ENCODE assay signal across 21 cellular contexts in the genomic region with DNA sequence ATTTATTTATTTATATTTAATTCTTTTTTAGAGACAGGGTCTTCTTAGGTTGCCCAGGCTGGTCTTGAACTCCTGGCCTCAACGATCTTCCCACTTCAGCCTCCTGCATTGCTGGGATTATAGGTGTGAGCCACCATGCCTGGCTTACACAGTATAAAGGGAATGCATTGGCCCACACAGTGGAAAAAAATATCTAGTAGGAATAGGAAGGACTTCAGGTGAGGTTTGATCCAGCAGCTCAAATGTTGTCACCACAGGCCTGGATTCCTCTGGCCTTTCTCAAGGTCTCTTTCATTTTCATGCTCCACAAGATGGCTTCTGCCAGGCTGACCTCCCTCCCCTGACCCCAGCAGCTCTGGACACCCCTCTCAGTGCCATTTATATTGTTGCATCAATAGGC. TPM values are rescaled to one million over a fixed set of nuclear protein-coding genes. Genes with fewer than 3 reads are reported as not detected.
DNase-seq lines count a peak whose midpoint lies in the region; ATAC-seq and TF ChIP-seq lines count a peak whose summit lies in the region.
"Had no signal": no experiment of that assay in that cellular context is flagged by ENCODE, and none has a peak within 500 bp of the region (broad histone marks: within the 10 kb centered on the region; RNA-seq: fewer than 3 reads in every experiment).

No MANE protein-coding gene starts in this region.

- no peak for TF ChIP-seq CTCF in ascending aorta (IDR thresholded peaks at IDR 0.05)
- no peak for TF ChIP-seq CTCF in adrenal gland (IDR thresholded peaks at IDR 0.05)

- WGBS in adrenal gland, 4 donors, result 91 to 100% (median 96%) methylated on average over 1 of the region's 1 CpG

- no peaks in the 10 kb centered on the region for H3K27me3 Mint-ChIP-seq in activated naive CD4-positive, alpha-beta T cell treated with anti-CD3 and anti-CD28 coated beads for 36 hours (ENCODE audit: low read depth)
- H3K27me3 Mint-ChIP-seq in CD8-positive, alpha-beta memory T cell, result no peaks in the 10 kb centered on the region
- H3K27me3 Mint-ChIP-seq in naive thymus-derived CD4-positive, alpha-beta T cell, result no peaks in the 10 kb centered on the region

- POLR2A ChIA-PET in CD8-positive, alpha-beta memory T cell (lab: Charles Lee), result interaction anchor here (1.3 to 1.7 kb wide), 2 partner anchors 25 to 41 kb away, joined by 7 to 9 read pairs; no protein-coding TSS in a partner anchor
- POLR2A ChIA-PET in naive thymus-derived CD4-positive, alpha-beta T cell (lab: Charles Lee), result interaction anchor here (0.6 to 2.1 kb wide), 9 partner anchors 7 to 377 kb away, joined by 3 to 13 read pairs (median 4); a partner anchor contains a TSS

- TF ChIP-seq POLR2A in adrenal gland (IDR thresholded peaks at IDR 0.05), result no peak

- H3K9me3 Mint-ChIP-seq in activated naive CD4-positive, alpha-beta T cell treated with anti-CD3 and anti-CD28 coated beads for 36 hours, result no peaks in the 10 kb centered on the region
- no peaks in the 10 kb centered on the region for H3K9me3 Mint-ChIP-seq in CD8-positive, alpha-beta memory T cell
- no peaks in the 10 kb centered on the region for H3K9me3 Mint-ChIP-seq in naive thymus-derived CD4-positive, alpha-beta T cell

- no peak overlapping the region for H3K4me3 Mint-ChIP-seq in activated naive CD4-positive, alpha-beta T cell treated with anti-CD3 and anti-CD28 coated beads for 36 hours
- peak overlapping the region in 1 of 7 donors; percentile 61 for H3K4me3 Mint-ChIP-seq in CD8-positive, alpha-beta memory T cell
- H3K4me3 Mint-ChIP-seq in naive thymus-derived CD4-positive, alpha-beta T cell, result peak overlapping the region in 4 of 10 donors; percentile 3 to 55 (median 34)

- H3K4me3 ChIP-seq in CD8-positive, alpha-beta memory T cell (ENCODE audit: low read length), result no peak overlapping the region
- H3K4me3 ChIP-seq in ascending aorta (no peak overlapping the region), adrenal gland (no peak overlapping the region)
- H3K4me3 ChIP-seq in naive thymus-derived CD4-positive, alpha-beta T cell (ENCODE audit: low read length), result no peak overlapping the region
- H3K4me3 ChIP-seq: MG63, suprapubic skin had no signal

- no peaks in the 10 kb centered on the region for H3K27me3 ChIP-seq in CD8-positive, alpha-beta memory T cell (ENCODE audit: insufficient read depth, low read length, poor library complexity, severe bottlenecking)
- no peaks in the 10 kb centered on the region for H3K27me3 ChIP-seq in ascending aorta
- no peaks in the 10 kb centered on the region for H3K27me3 ChIP-seq in naive thymus-derived CD4-positive, alpha-beta T cell (ENCODE audit: control insufficient read depth in 2 of 2, insufficient read depth in 2 of 2, low read length in 2 of 2)
- no peaks in the 10 kb centered on the region for H3K27me3 ChIP-seq in adrenal gland
- H3K27me3 ChIP-seq: MG63, suprapubic skin had no signal

- DNase-seq in activated naive CD4-positive, alpha-beta T cell treated with anti-CD3 and anti-CD28 coated beads for 36 hours, result no peak
- no peak for DNase-seq in activated naive CD4-positive, alpha-beta T cell treated with anti-CD3 and anti-CD28 coated beads, Interleukin-2, amount 50 U/mL, for 16 hours
- no peak for DNase-seq in CD8-positive, alpha-beta memory T cell
- DNase-seq in ascending aorta (ENCODE audit: low spot score in 2 of 2), result no peak
- DNase-seq in naive thymus-derived CD4-positive, alpha-beta T cell, result no peak
- DNase-seq in adrenal gland, result no peak
- no peak for DNase-seq in inferior parietal cortex (ENCODE audit: extremely low spot score)
- DNase-seq in stimulated activated CD4-positive, alpha-beta T cell treated with anti-CD3 and anti-CD28 coated beads, Interleukin-2, amount 100 ng/mL, for 24 hours, result no peak
- DNase-seq: amniotic stem cell; DMS53; GF-D8; glutamatergic neuron; HCEC 1CT; left colon; MG63; NCI-H1417 treated with DMSO at 0.1 percent for 48 hours; NK-92 treated with Interleukin-12 subunit alpha and Interleukin-12 subunit beta, amount 100 ng/mL, for 24 hours; WERI-Rb-1 had no signal

- CTCF ChIA-PET in activated naive CD4-positive, alpha-beta T cell treated with anti-CD3 and anti-CD28 coated beads for 36 hours (lab: Charles Lee), result interaction anchor here (1.0 to 2.0 kb wide), 4 partner anchors 9 to 199 kb away, joined by 3 to 10 read pairs (median 6); no protein-coding TSS in a partner anchor
- CTCF ChIA-PET in CD8-positive, alpha-beta memory T cell (lab: Charles Lee), result interaction anchor here (1.4 to 4.5 kb wide), 5 partner anchors 9 to 124 kb away, joined by 3 to 41 read pairs (median 11); a partner anchor contains a TSS
- CTCF ChIA-PET in naive thymus-derived CD4-positive, alpha-beta T cell (lab: Charles Lee), result interaction anchor here (1.1 to 2.7 kb wide), 5 partner anchors 9 to 86 kb away, joined by 3 to 22 read pairs (median 5); no protein-coding TSS in a partner anchor

- intact Hi-C loops in activated naive CD4-positive, alpha-beta T cell treated with anti-CD3 and anti-CD28 coated beads for 36 hours (cut with micrococcal nuclease), result loop anchor here (2.0 kb wide), 1 partner anchor 67 kb away; a partner anchor contains a TSS
- intact Hi-C loops in ascending aorta (cut with DNase I), result loop anchor here (2.0 to 5.0 kb wide), 2 partner anchors 77 to 161 kb away; a partner anchor contains a TSS
- intact Hi-C loops in naive thymus-derived CD4-positive, alpha-beta T cell (cut with micrococcal nuclease), result loop anchor here (1.0 to 2.0 kb wide), 3 partner anchors 41 to 68 kb away; a partner anchor contains a TSS
- intact Hi-C loops in adrenal gland (cut with DNase I), result no loop called here

- peak overlapping the region; percentile 30 for H3K27ac Mint-ChIP-seq in activated naive CD4-positive, alpha-beta T cell treated with anti-CD3 and anti-CD28 coated beads for 36 hours
- peak overlapping the region; percentile 97 to 100 (median 100) for H3K27ac Mint-ChIP-seq in CD8-positive, alpha-beta memory T cell
- H3K27ac Mint-ChIP-seq in naive thymus-derived CD4-positive, alpha-beta T cell, result peak overlapping the region; percentile 78 to 99 (median 97)

- peaks cover 37% of the 10 kb centered on the region for H3K4me1 Mint-ChIP-seq in activated naive CD4-positive, alpha-beta T cell treated with anti-CD3 and anti-CD28 coated beads for 36 hours (ENCODE audit: low read depth)
- H3K4me1 Mint-ChIP-seq in CD8-positive, alpha-beta memory T cell, result peaks cover 29 to 53% (median 33%) of the 10 kb centered on the region in 3 donors
- peaks cover 14 to 46% (median 38%) of the 10 kb centered on the region in 7 donors for H3K4me1 Mint-ChIP-seq in naive thymus-derived CD4-positive, alpha-beta T cell

- no peak for ATAC-seq in naive thymus-derived CD4-positive, alpha-beta T cell
- ATAC-seq: left colon, sciatic nerve had no signal

- no peaks in the 10 kb centered on the region for H3K9me3 ChIP-seq in CD8-positive, alpha-beta memory T cell (ENCODE audit: low read length)
- H3K9me3 ChIP-seq in ascending aorta, result no peaks in the 10 kb centered on the region
- no peaks in the 10 kb centered on the region for H3K9me3 ChIP-seq in naive thymus-derived CD4-positive, alpha-beta T cell (ENCODE audit: control insufficient read depth in 2 of 3, low read length in 3 of 3)
- H3K9me3 ChIP-seq in adrenal gland (replicated peaks in 1 of 3), result no peaks in the 10 kb centered on the region
- H3K9me3 ChIP-seq: MG63, suprapubic skin had no signal

- H3K36me3 ChIP-seq in CD8-positive, alpha-beta memory T cell (ENCODE audit: insufficient read depth, low read length), result no peaks in the 10 kb centered on the region
- H3K36me3 ChIP-seq in ascending aorta, result peaks cover 23 to 29% of the 10 kb centered on the region in 2 donors
- H3K36me3 ChIP-seq in naive thymus-derived CD4-positive, alpha-beta T cell (ENCODE audit: control insufficient read depth in 2 of 3, insufficient read depth in 3 of 3, low read length in 3 of 3), result peaks cover 0 to 8% (median 0%) of the 10 kb centered on the region in 3 experiments
- H3K36me3 ChIP-seq in adrenal gland (replicated peaks in 1 of 2), result peaks cover 0 to 6% of the 10 kb centered on the region in 2 donors

- H3K27ac ChIP-seq in CD8-positive, alpha-beta memory T cell (ENCODE audit: low read depth, low read length), result no peak overlapping the region
- H3K27ac ChIP-seq in ascending aorta (peak overlapping the region; percentile 66 to 76), adrenal gland (no peak overlapping the region)
- H3K27ac ChIP-seq in naive thymus-derived CD4-positive, alpha-beta T cell (ENCODE audit: low read depth, low read length), result peak overlapping the region; percentile 80
- H3K27ac ChIP-seq: parathyroid adenoma, WERI-Rb-1 had no signal

- peaks cover 38% of the 10 kb centered on the region for H3K4me1 ChIP-seq in CD8-positive, alpha-beta memory T cell (ENCODE audit: insufficient read depth, low read length)
- H3K4me1 ChIP-seq in ascending aorta, result peaks cover 0 to 12% of the 10 kb centered on the region in 2 donors
- peaks cover 30 to 35% of the 10 kb centered on the region in 2 donors for H3K4me1 ChIP-seq in naive thymus-derived CD4-positive, alpha-beta T cell (ENCODE audit: control insufficient read depth in 2 of 2, insufficient read depth in 2 of 2, low read length in 2 of 2)
- peaks cover 12 to 18% of the 10 kb centered on the region in 2 donors for H3K4me1 ChIP-seq in adrenal gland (replicated peaks in 1 of 2)
- H3K4me1 ChIP-seq: parathyroid adenoma had no signal

- H3K36me3 Mint-ChIP-seq in activated naive CD4-positive, alpha-beta T cell treated with anti-CD3 and anti-CD28 coated beads for 36 hours (ENCODE audit: low read depth), result peaks cover 6% of the 10 kb centered on the region
- peaks cover 0 to 32% (median 7%) of the 10 kb centered on the region in 3 donors for H3K36me3 Mint-ChIP-seq in CD8-positive, alpha-beta memory T cell
- peaks cover 0 to 4% (median 0%) of the 10 kb centered on the region in 5 donors for H3K36me3 Mint-ChIP-seq in naive thymus-derived CD4-positive, alpha-beta T cell

RNA-seq across cellular contexts. Expression of a gene that starts 2.1 kb away (rescaled TPM):
- total RNA-seq in activated naive CD4-positive, alpha-beta T cell treated with anti-CD3 and anti-CD28 coated beads for 36 hours, result under 1 TPM; 0.17 to 0.32 TPM
- under 1 TPM; 0.31 to 0.39 TPM for total RNA-seq in CD8-positive, alpha-beta memory T cell
- polyA plus RNA-seq in CD8-positive, alpha-beta memory T cell, result not detected
- total RNA-seq in ascending aorta (1.5 TPM), adrenal gland (1 to 10 TPM in 3 of 8 donors, under 1 TPM in 5; under 0.01 to 1.6 (median 0.49) TPM)
- total RNA-seq in naive thymus-derived CD4-positive, alpha-beta T cell, result 1 to 10 TPM; 1.4 to 2.7 (median 1.9) TPM
- under 1 TPM in 1 of 2 donors, not detected in 1; 0.12 TPM for polyA plus RNA-seq in naive thymus-derived CD4-positive, alpha-beta T cell
- polyA plus RNA-seq in adrenal gland, result 1 to 10 TPM in 2 of 3 donors, under 1 TPM in 1; 0.42 to 6.8 (median 2.8) TPM

RNA-seq across cellular contexts. Expression of a gene that starts 57.3 kb away (rescaled TPM):
- 1 to 10 TPM; 9.0 to 9.7 TPM for total RNA-seq in activated naive CD4-positive, alpha-beta T cell treated with anti-CD3 and anti-CD28 coated beads for 36 hours
- 1 to 10 TPM; 5.9 to 6.8 TPM for total RNA-seq in CD8-positive, alpha-beta memory T cell
- polyA plus RNA-seq in CD8-positive, alpha-beta memory T cell, result 3.1 TPM
- 13.9 TPM for total RNA-seq in ascending aorta
- total RNA-seq in naive thymus-derived CD4-positive, alpha-beta T cell, result 10 to 100 TPM; 21.1 to 69.9 (median 33.9) TPM
- polyA plus RNA-seq in naive thymus-derived CD4-positive, alpha-beta T cell, result 1 to 10 TPM in 1 of 2 donors, under 1 TPM in 1; 0.98 to 2.3 TPM
- 1 to 10 TPM in 5 of 8 donors, under 1 TPM in 3; 0.35 to 6.9 (median 3.3) TPM for total RNA-seq in adrenal gland
- polyA plus RNA-seq in adrenal gland, result 10 to 100 TPM in 2 of 3 donors, 1 to 10 TPM in 1; 4.8 to 26.4 (median 23.7) TPM

Comparison
In these comparisons a context has a peak if more than half of its experiments do, and no peak if none do; other contexts are left out.
1. H3K27ac Mint-ChIP-seq: peak in every context shown above with its lines; median percentile 100 in CD8-positive, alpha-beta memory T cell; 97 in naive thymus-derived CD4-positive, alpha-beta T cell; 30 in activated naive CD4-positive, alpha-beta T cell treated with anti-CD3 and anti-CD28 coated beads for 36 hours.
2. H3K27ac ChIP-seq: peak in ascending aorta (2 of 2) and naive thymus-derived CD4-positive, alpha-beta T cell (single experiment); none in CD8-positive, alpha-beta memory T cell (single experiment) and adrenal gland (0 of 5).
3. intact Hi-C loops: an anchor here in activated naive CD4-positive, alpha-beta T cell treated with anti-CD3 and anti-CD28 coated beads for 36 hours (2.0 kb wide), ascending aorta (2.0 to 5.0 kb wide) and naive thymus-derived CD4-positive, alpha-beta T cell (1.0 to 2.0 kb wide); none called in adrenal gland.